Comparison of ENCODE assay signal across 1 cellular context in the genomic region with DNA sequence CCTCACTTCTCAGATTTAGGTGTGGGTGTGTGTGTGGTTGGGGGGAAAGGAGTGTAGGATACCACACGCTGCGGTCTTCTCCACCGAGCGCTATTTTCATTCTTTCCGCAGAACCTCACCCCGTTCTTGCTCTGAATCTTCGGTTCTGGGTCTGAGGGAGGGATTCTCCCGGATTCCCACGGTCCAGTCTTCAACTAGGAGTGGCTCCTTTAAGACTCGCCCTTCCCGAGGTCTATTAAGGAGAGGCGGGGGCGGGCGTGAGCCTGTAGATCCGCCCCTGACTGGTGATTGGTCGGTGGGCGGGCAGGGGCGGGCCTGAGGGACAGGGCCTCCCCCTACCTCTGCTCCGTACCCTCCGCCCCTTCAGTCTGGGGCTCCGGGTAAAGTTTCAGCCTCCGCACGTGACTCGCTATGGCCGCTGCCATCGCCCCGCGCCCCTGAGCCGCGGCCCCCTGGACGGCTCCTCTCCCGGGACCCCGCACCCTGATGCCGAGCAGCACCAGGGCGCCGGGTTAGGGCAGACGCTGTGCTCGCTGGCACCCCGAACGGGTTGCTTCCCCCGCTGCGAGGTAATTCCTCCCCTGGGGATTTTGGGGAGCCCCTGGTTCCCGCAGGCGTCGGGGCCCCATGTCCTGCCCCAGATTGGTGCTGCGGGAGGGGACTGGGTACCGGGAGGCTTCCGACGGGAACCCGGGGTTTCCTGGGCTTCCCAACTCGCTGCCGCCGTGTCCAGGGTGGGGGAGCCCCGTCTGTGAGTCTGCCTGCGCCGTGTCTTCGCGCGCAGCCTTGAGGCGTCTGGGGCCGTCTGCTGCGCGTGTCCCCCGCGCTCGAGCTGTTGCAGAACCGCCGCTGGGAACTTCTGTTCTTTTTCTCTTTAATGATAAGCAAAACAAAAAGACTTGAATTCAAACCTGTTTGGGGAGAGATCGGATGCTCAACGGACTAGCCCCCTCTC.
TF ChIP-seq lines count a peak whose summit lies in the region.

No MANE protein-coding gene starts in this region.

TF ChIP-seq in WTC11, 78 proteins besides CTCF, POLR2A, EP300 and RAD21 (continued from another document):
- TF ChIP-seq, protein P1, sequence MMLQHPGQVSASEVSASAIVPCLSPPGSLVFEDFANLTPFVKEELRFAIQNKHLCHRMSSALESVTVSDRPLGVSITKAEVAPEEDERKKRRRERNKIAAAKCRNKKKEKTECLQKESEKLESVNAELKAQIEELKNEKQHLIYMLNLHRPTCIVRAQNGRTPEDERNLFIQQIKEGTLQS (CRISPR knock-in tag; conservative IDR thresholded peaks at IDR 0.05): no peak
- TF ChIP-seq GABPB1 (CRISPR knock-in tag; IDR thresholded peaks at IDR 0.05) (peak; percentile 37), FOXP1 (CRISPR knock-in tag; IDR thresholded peaks at IDR 0.05; ENCODE audit: borderline replicate concordance) (0 out of 2 replicates have a peak, but pooled peaks have one; percentile 46), HMGA2 (CRISPR knock-in tag; IDR thresholded peaks at IDR 0.05) (no peak), CBFB (CRISPR knock-in tag; IDR thresholded peaks at IDR 0.05; ENCODE audit: low read depth) (no peak), NFYB (CRISPR knock-in tag; conservative IDR thresholded peaks at IDR 0.05; ENCODE audit: low read depth) (peak; percentile 83), ZNF416 (CRISPR knock-in tag; IDR thresholded peaks at IDR 0.05) (no peak), ZNF232 (CRISPR knock-in tag; IDR thresholded peaks at IDR 0.05) (peak; percentile 40; the same call in 1 of the 2 replicates), SP1 (CRISPR knock-in tag; conservative IDR thresholded peaks at IDR 0.05) (peak; percentile 88)
- TF ChIP-seq, protein P2, sequence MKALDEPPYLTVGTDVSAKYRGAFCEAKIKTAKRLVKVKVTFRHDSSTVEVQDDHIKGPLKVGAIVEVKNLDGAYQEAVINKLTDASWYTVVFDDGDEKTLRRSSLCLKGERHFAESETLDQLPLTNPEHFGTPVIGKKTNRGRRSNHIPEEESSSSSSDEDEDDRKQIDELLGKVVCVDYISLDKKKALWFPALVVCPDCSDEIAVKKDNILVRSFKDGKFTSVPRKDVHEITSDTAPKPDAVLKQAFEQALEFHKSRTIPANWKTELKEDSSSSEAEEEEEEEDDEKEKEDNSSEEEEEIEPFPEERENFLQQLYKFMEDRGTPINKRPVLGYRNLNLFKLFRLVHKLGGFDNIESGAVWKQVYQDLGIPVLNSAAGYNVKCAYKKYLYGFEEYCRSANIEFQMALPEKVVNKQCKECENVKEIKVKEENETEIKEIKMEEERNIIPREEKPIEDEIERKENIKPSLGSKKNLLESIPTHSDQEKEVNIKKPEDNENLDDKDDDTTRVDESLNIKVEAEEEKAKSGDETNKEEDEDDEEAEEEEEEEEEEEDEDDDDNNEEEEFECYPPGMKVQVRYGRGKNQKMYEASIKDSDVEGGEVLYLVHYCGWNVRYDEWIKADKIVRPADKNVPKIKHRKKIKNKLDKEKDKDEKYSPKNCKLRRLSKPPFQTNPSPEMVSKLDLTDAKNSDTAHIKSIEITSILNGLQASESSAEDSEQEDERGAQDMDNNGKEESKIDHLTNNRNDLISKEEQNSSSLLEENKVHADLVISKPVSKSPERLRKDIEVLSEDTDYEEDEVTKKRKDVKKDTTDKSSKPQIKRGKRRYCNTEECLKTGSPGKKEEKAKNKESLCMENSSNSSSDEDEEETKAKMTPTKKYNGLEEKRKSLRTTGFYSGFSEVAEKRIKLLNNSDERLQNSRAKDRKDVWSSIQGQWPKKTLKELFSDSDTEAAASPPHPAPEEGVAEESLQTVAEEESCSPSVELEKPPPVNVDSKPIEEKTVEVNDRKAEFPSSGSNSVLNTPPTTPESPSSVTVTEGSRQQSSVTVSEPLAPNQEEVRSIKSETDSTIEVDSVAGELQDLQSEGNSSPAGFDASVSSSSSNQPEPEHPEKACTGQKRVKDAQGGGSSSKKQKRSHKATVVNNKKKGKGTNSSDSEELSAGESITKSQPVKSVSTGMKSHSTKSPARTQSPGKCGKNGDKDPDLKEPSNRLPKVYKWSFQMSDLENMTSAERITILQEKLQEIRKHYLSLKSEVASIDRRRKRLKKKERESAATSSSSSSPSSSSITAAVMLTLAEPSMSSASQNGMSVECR (CRISPR knock-in tag; IDR thresholded peaks at IDR 0.05; ENCODE audit: borderline replicate concordance): 0 out of 2 replicates have a peak, but pooled peaks have one; percentile 39
- TF ChIP-seq, protein P3, sequence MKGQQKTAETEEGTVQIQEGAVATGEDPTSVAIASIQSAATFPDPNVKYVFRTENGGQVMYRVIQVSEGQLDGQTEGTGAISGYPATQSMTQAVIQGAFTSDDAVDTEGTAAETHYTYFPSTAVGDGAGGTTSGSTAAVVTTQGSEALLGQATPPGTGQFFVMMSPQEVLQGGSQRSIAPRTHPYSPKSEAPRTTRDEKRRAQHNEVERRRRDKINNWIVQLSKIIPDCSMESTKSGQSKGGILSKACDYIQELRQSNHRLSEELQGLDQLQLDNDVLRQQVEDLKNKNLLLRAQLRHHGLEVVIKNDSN (CRISPR knock-in tag; IDR thresholded peaks at IDR 0.05): peak; percentile 96
- TF ChIP-seq, protein P4, sequence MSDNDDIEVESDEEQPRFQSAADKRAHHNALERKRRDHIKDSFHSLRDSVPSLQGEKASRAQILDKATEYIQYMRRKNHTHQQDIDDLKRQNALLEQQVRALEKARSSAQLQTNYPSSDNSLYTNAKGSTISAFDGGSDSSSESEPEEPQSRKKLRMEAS (CRISPR knock-in tag; IDR thresholded peaks at IDR 0.05): peak; percentile 81
